ENCODE assay signal across 8 cellular contexts in genomic region chr2:27070653-27071276, GRCh38. TPM values are rescaled to one million over a fixed set of nuclear protein-coding genes. Genes with fewer than 3 reads are reported as not detected.
DNase-seq lines count a peak whose midpoint lies in the region; ATAC-seq lines count a peak whose summit lies in the region.

No MANE protein-coding gene starts in this region.

- ATAC-seq in HG02642 (IDR thresholded peaks at IDR 0.05; ENCODE audit: poor library complexity, unreplicated experiment) = peak; percentile 12
- peak; percentile 5 for ATAC-seq in stimulated activated naive CD8-positive, alpha-beta T cell treated with anti-CD3 and anti-CD28 coated beads, Interleukin-15, amount 100 ng/mL, for 72 hours
- no peak for ATAC-seq in GM21526 (IDR thresholded peaks at IDR 0.05; ENCODE audit: low FRiP score, unreplicated experiment)

- H3K4me3 Mint-ChIP-seq in activated CD4-positive, alpha-beta memory T cell treated with anti-CD3 and anti-CD28 coated beads, Interleukin-2, amount 10 ng/mL, durations not matched to agents 7 days and 5 days = peak overlapping the region; percentile 99
- H3K4me3 Mint-ChIP-seq in stimulated activated naive CD8-positive, alpha-beta T cell treated with anti-CD3 and anti-CD28 coated beads, Interleukin-15, amount 100 ng/mL, for 72 hours = peak overlapping the region; percentile 97 to 98

- CTCF ChIA-PET in activated CD4-positive, alpha-beta memory T cell treated with anti-CD3 and anti-CD28 coated beads, Interleukin-2, amount 10 ng/mL, durations not matched to agents 7 days and 5 days (lab: Charles Lee) = interaction anchor here (0.7 to 3.4 kb wide), 10 partner anchors 10 to 63 kb away, joined by 3 to 11 read pairs (median 4); partner anchors contain the start of genes AGBL5 and KHK

- peak overlapping the region; percentile 55 for H3K4me3 ChIP-seq in iPS-11a (ENCODE audit: low read depth, low read length)

- DNase-seq in activated CD4-positive, alpha-beta memory T cell treated with anti-CD3 and anti-CD28 coated beads, Interleukin-2, amount 10 ng/mL, durations not matched to agents 7 days and 5 days = no peak
- DNase-seq in stimulated activated naive CD8-positive, alpha-beta T cell treated with anti-CD3 and anti-CD28 coated beads, Interleukin-15, amount 100 ng/mL, for 72 hours = no peak
- DNase-seq in amniotic stem cell (lab: John Stamatoyannopoulos, UW) (no peak), EL (no peak)
- no peak for DNase-seq in stimulated activated CD4-positive, alpha-beta T cell treated with anti-CD3 and anti-CD28 coated beads, Interleukin-1b, Interleukin-23, amount 100 ng/mL, for 48 hours

- H3K36me3 Mint-ChIP-seq in activated CD4-positive, alpha-beta memory T cell treated with anti-CD3 and anti-CD28 coated beads, Interleukin-2, amount 10 ng/mL, durations not matched to agents 7 days and 5 days (ENCODE audit: low read depth) = peaks cover 36% of the 10 kb centered on the region

- no peaks in the 10 kb centered on the region for H3K27me3 Mint-ChIP-seq in activated CD4-positive, alpha-beta memory T cell treated with anti-CD3 and anti-CD28 coated beads, Interleukin-2, amount 10 ng/mL, durations not matched to agents 7 days and 5 days
- no peaks in the 10 kb centered on the region for H3K27me3 Mint-ChIP-seq in stimulated activated naive CD8-positive, alpha-beta T cell treated with anti-CD3 and anti-CD28 coated beads, Interleukin-15, amount 100 ng/mL, for 72 hours

- peaks cover 70% of the 10 kb centered on the region for H3K4me1 Mint-ChIP-seq in activated CD4-positive, alpha-beta memory T cell treated with anti-CD3 and anti-CD28 coated beads, Interleukin-2, amount 10 ng/mL, durations not matched to agents 7 days and 5 days
- H3K4me1 Mint-ChIP-seq in stimulated activated naive CD8-positive, alpha-beta T cell treated with anti-CD3 and anti-CD28 coated beads, Interleukin-15, amount 100 ng/mL, for 72 hours = peaks cover 79% of the 10 kb centered on the region

- H3K9me3 Mint-ChIP-seq in activated CD4-positive, alpha-beta memory T cell treated with anti-CD3 and anti-CD28 coated beads, Interleukin-2, amount 10 ng/mL, durations not matched to agents 7 days and 5 days = no peaks in the 10 kb centered on the region
- H3K9me3 Mint-ChIP-seq in stimulated activated naive CD8-positive, alpha-beta T cell treated with anti-CD3 and anti-CD28 coated beads, Interleukin-15, amount 100 ng/mL, for 72 hours = no peaks in the 10 kb centered on the region

- peak overlapping the region; percentile 95 for H3K27ac Mint-ChIP-seq in activated CD4-positive, alpha-beta memory T cell treated with anti-CD3 and anti-CD28 coated beads, Interleukin-2, amount 10 ng/mL, durations not matched to agents 7 days and 5 days
- peak overlapping the region; percentile 96 to 98 for H3K27ac Mint-ChIP-seq in stimulated activated naive CD8-positive, alpha-beta T cell treated with anti-CD3 and anti-CD28 coated beads, Interleukin-15, amount 100 ng/mL, for 72 hours

- POLR2A ChIA-PET in activated CD4-positive, alpha-beta memory T cell treated with anti-CD3 and anti-CD28 coated beads, Interleukin-2, amount 10 ng/mL, durations not matched to agents 7 days and 5 days (lab: Charles Lee) = interaction anchor here (0.8 to 10.7 kb wide), 15 partner anchors 9 to 299 kb away, joined by 3 to 196 read pairs (median 4); partner anchors contain the start of genes AGBL5, ATRAID, KHK and PREB

RNA-seq across cellular contexts. Expression of gene OST4, which starts 0.7 kb away (rescaled TPM):
- total RNA-seq in activated CD4-positive, alpha-beta memory T cell treated with anti-CD3 and anti-CD28 coated beads, Interleukin-2, amount 10 ng/mL, durations not matched to agents 7 days and 5 days = 100 to 1,000 TPM; 305 to 312 TPM

RNA-seq across cellular contexts. Expression of gene EMILIN1, which starts 7.7 kb away (rescaled TPM):
- total RNA-seq in activated CD4-positive, alpha-beta memory T cell treated with anti-CD3 and anti-CD28 coated beads, Interleukin-2, amount 10 ng/mL, durations not matched to agents 7 days and 5 days = under 1 TPM; 0.70 to 0.78 TPM

RNA-seq across cellular contexts. Expression of gene KHK, which starts 15.8 kb away (rescaled TPM):
- total RNA-seq in activated CD4-positive, alpha-beta memory T cell treated with anti-CD3 and anti-CD28 coated beads, Interleukin-2, amount 10 ng/mL, durations not matched to agents 7 days and 5 days = 1 to 10 TPM; 5.6 to 6.6 TPM

RNA-seq across cellular contexts. Expression of gene AGBL5, which starts 19.3 kb away (rescaled TPM):
- total RNA-seq in activated CD4-positive, alpha-beta memory T cell treated with anti-CD3 and anti-CD28 coated beads, Interleukin-2, amount 10 ng/mL, durations not matched to agents 7 days and 5 days = 10 to 100 TPM; 16.9 to 18.3 TPM

RNA-seq across cellular contexts. Expression of gene TMEM214, which starts 38.0 kb away (rescaled TPM):
- total RNA-seq in activated CD4-positive, alpha-beta memory T cell treated with anti-CD3 and anti-CD28 coated beads, Interleukin-2, amount 10 ng/mL, durations not matched to agents 7 days and 5 days = 10 to 100 TPM; 80.4 to 80.7 TPM
